Comparison of ENCODE assay signal across 15 cellular contexts in the genomic region with DNA sequence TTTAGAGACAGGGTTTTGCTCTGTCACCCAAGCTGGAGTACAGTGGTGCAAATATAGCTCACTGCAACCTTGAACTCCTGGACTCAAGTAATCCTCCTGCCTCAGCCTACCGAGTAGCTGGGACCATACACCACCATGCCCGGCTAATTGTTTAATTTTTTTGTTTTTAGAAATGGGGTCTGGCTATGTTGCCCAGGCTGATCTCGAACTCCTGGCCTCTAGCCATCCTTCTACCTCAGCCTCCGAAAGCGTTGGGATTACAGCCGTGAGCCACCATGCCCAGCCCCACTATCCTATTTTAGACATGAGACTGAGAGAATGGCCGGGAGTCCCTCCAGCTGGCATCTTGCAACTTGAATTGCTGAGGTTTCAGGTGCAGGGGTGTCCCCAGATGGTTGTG. TPM values are rescaled to one million over a fixed set of nuclear protein-coding genes. Genes with fewer than 3 reads are reported as not detected.
DNase-seq lines count a peak whose midpoint lies in the region; ATAC-seq and TF ChIP-seq lines count a peak whose summit lies in the region.
"Had no signal": no experiment of that assay in that cellular context is flagged by ENCODE, and none has a peak within 500 bp of the region (broad histone marks: within the 10 kb centered on the region; RNA-seq: fewer than 3 reads in every experiment).

No MANE protein-coding gene starts in this region.

- no peaks in the 10 kb centered on the region for H3K27me3 ChIP-seq in layer of hippocampus (ENCODE audit: control insufficient read depth, insufficient read depth, low read length)
- H3K27me3 ChIP-seq: BE2C had no signal

- H3K4me3 Mint-ChIP-seq in stimulated activated naive CD8-positive, alpha-beta T cell treated with anti-CD3 and anti-CD28 coated beads, Interleukin-15, Interleukin-2, amounts not matched to agents 100 ng/mL and 50 ng/mL, for 24 hours = no peak overlapping the region
- no peak overlapping the region for H3K4me3 Mint-ChIP-seq in stimulated activated naive CD8-positive, alpha-beta T cell treated with anti-CD3 and anti-CD28 coated beads, Interleukin-15, amount 100 ng/mL, for 72 hours
- H3K4me3 Mint-ChIP-seq in effector memory CD8-positive, alpha-beta T cell = no peak overlapping the region
- H3K4me3 Mint-ChIP-seq: CD4-positive, alpha-beta memory T cell; IgD-negative memory B cell had no signal

- H3K4me1 Mint-ChIP-seq in stimulated activated naive CD8-positive, alpha-beta T cell treated with anti-CD3 and anti-CD28 coated beads, Interleukin-15, Interleukin-2, amounts not matched to agents 100 ng/mL and 50 ng/mL, for 24 hours (ENCODE audit: low read depth) = peaks cover under 1% of the 10 kb centered on the region
- peaks cover 12% of the 10 kb centered on the region for H3K4me1 Mint-ChIP-seq in stimulated activated naive CD8-positive, alpha-beta T cell treated with anti-CD3 and anti-CD28 coated beads, Interleukin-15, amount 100 ng/mL, for 72 hours
- peaks cover 3 to 9% of the 10 kb centered on the region in 2 donors for H3K4me1 Mint-ChIP-seq in effector memory CD8-positive, alpha-beta T cell (ENCODE audit: low read depth in 2 of 2)

- no peak for DNase-seq in stimulated activated naive CD8-positive, alpha-beta T cell treated with anti-CD3 and anti-CD28 coated beads, Interleukin-15, amount 100 ng/mL, for 72 hours
- no peak for DNase-seq in effector memory CD8-positive, alpha-beta T cell
- DNase-seq in omental fat pad (ENCODE audit: low spot score) = no peak
- DNase-seq: BE2C; CD4-positive, alpha-beta memory T cell; DND-41; NCI-H187; NCI-H226; NCI-H524 treated with DMSO at 0.1 percent for 48 hours; SHP77 treated with DMSO at 0.1 percent for 48 hours had no signal

- no peaks in the 10 kb centered on the region for H3K9me3 Mint-ChIP-seq in stimulated activated naive CD8-positive, alpha-beta T cell treated with anti-CD3 and anti-CD28 coated beads, Interleukin-15, Interleukin-2, amounts not matched to agents 100 ng/mL and 50 ng/mL, for 24 hours
- no peaks in the 10 kb centered on the region for H3K9me3 Mint-ChIP-seq in stimulated activated naive CD8-positive, alpha-beta T cell treated with anti-CD3 and anti-CD28 coated beads, Interleukin-15, amount 100 ng/mL, for 72 hours
- no peaks in the 10 kb centered on the region for H3K9me3 Mint-ChIP-seq in effector memory CD8-positive, alpha-beta T cell
- H3K9me3 Mint-ChIP-seq: CD4-positive, alpha-beta memory T cell; IgD-negative memory B cell had no signal

- no peak for TF ChIP-seq CTCF in omental fat pad (IDR thresholded peaks at IDR 0.05)

- no peak for ATAC-seq in stimulated activated naive CD8-positive, alpha-beta T cell treated with anti-CD3 and anti-CD28 coated beads, Interleukin-15, amount 100 ng/mL, for 72 hours
- ATAC-seq in HG02759 (IDR thresholded peaks at IDR 0.05; ENCODE audit: unreplicated experiment) = no peak
- ATAC-seq in effector memory CD8-positive, alpha-beta T cell (replicated peaks) = no peak
- no peak for ATAC-seq in omental fat pad (ENCODE audit: low FRiP score)

- H3K27me3 Mint-ChIP-seq in stimulated activated naive CD8-positive, alpha-beta T cell treated with anti-CD3 and anti-CD28 coated beads, Interleukin-15, Interleukin-2, amounts not matched to agents 100 ng/mL and 50 ng/mL, for 24 hours = no peaks in the 10 kb centered on the region
- H3K27me3 Mint-ChIP-seq in stimulated activated naive CD8-positive, alpha-beta T cell treated with anti-CD3 and anti-CD28 coated beads, Interleukin-15, amount 100 ng/mL, for 72 hours = no peaks in the 10 kb centered on the region
- no peaks in the 10 kb centered on the region for H3K27me3 Mint-ChIP-seq in effector memory CD8-positive, alpha-beta T cell
- H3K27me3 Mint-ChIP-seq: CD4-positive, alpha-beta memory T cell; IgD-negative memory B cell had no signal

- H3K27ac ChIP-seq in angular gyrus (ENCODE audit: low read depth, low read length) (peak overlapping the region; percentile 96), layer of hippocampus (ENCODE audit: low read depth, low read length) (peak overlapping the region; percentile 96)

- no peaks in the 10 kb centered on the region for H3K36me3 Mint-ChIP-seq in stimulated activated naive CD8-positive, alpha-beta T cell treated with anti-CD3 and anti-CD28 coated beads, Interleukin-15, Interleukin-2, amounts not matched to agents 100 ng/mL and 50 ng/mL, for 24 hours (ENCODE audit: low read depth)
- H3K36me3 Mint-ChIP-seq in effector memory CD8-positive, alpha-beta T cell (ENCODE audit: insufficient read depth) = peaks cover 6% of the 10 kb centered on the region
- H3K36me3 Mint-ChIP-seq: IgD-negative memory B cell had no signal

- H3K27ac Mint-ChIP-seq in stimulated activated naive CD8-positive, alpha-beta T cell treated with anti-CD3 and anti-CD28 coated beads, Interleukin-15, Interleukin-2, amounts not matched to agents 100 ng/mL and 50 ng/mL, for 24 hours = peak overlapping the region; percentile 74
- peak overlapping the region in 1 of 2 donors; percentile 89 for H3K27ac Mint-ChIP-seq in stimulated activated naive CD8-positive, alpha-beta T cell treated with anti-CD3 and anti-CD28 coated beads, Interleukin-15, amount 100 ng/mL, for 72 hours
- no peak overlapping the region for H3K27ac Mint-ChIP-seq in effector memory CD8-positive, alpha-beta T cell
- H3K27ac Mint-ChIP-seq: IgD-negative memory B cell had no signal

RNA-seq across cellular contexts. Expression of gene KCTD7, which starts 39.4 kb away (rescaled TPM):
- 10 to 100 TPM; 14.2 to 26.8 (median 14.6) TPM for total RNA-seq in omental fat pad
